ENCODE assay signal across 1 cellular context in genomic region chr15:94480289-94480834, GRCh38.
TF ChIP-seq lines count a peak whose summit lies in the region.

No MANE protein-coding gene starts in this region.

TF ChIP-seq in SK-N-SH treated with all-trans-retinoic acid at 6 μM for 48 hours, 23 proteins besides CTCF, POLR2A, EP300 and RAD21 (continued from another document):
- TF ChIP-seq PATZ1 (CRISPR knock-in tag; IDR thresholded peaks at IDR 0.05; ENCODE audit: borderline replicate concordance), result peak; percentile 68; the same call in 1 of the 2 replicates
- peak; percentile 53; the same call in 1 of the 2 replicates for TF ChIP-seq GLIS3 (CRISPR knock-in tag; IDR thresholded peaks at IDR 0.05)
- no peak; the same call in 1 of the 2 replicates for TF ChIP-seq ESRRG (CRISPR knock-in tag; IDR thresholded peaks at IDR 0.05)
- no peak for TF ChIP-seq ZNF565 (CRISPR knock-in tag; conservative IDR thresholded peaks at IDR 0.05; ENCODE audit: low read depth)
- peak; percentile 23; the same call in 1 of the 2 replicates for TF ChIP-seq ZNF70 (CRISPR knock-in tag; IDR thresholded peaks at IDR 0.05)
- no peak for TF ChIP-seq BACH2 (CRISPR knock-in tag; IDR thresholded peaks at IDR 0.05; ENCODE audit: borderline replicate concordance)
- peak; percentile 51 for TF ChIP-seq ZNF8 (CRISPR knock-in tag; IDR thresholded peaks at IDR 0.05)
- TF ChIP-seq ZC3H10 (CRISPR knock-in tag; IDR thresholded peaks at IDR 0.05), result no peak
- TF ChIP-seq CSRNP3 (CRISPR knock-in tag; IDR thresholded peaks at IDR 0.05), result peak; percentile 75; the same call in 1 of the 2 replicates
